26 cellular contexts compared by ENCODE assay signal in the genomic region with DNA sequence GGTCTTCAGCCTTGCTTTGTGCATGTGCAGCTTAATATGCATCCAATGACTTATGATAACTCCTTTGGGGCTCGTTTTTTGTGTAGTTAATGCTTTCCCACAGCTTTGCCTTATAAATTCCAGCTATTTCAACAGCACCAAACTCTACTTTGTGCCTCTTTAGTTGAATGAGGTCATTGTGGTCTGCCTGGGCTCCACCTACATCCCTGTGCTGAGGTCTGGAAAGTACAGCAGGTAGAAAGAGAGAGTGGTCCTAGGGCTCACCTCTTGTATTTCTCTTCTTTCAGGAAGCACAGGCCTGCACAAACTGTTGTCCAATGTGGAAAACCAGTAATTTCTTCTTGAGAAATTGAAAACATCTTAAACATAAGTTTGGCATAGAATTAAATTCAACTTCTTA.
"Had no signal": no experiment of that assay in that cellular context is flagged by ENCODE, and none has a peak within 500 bp of the region (broad histone marks: within the 10 kb centered on the region; RNA-seq: fewer than 3 reads in every experiment).

No MANE protein-coding gene starts in this region.

- H3K27ac Mint-ChIP-seq: activated CD4-positive, alpha-beta T cell treated with anti-CD3 and anti-CD28 coated beads, Interleukin-2, amount 10 ng/mL, durations not matched to agents 24 days and 14 days; activated CD8-positive, alpha-beta T cell treated with anti-CD3 and anti-CD28 coated beads for 36 hours; activated naive CD4-positive, alpha-beta T cell treated with anti-CD3 and anti-CD28 coated beads, Interleukin-2, amount 50 U/mL, for 72 hours; activated T-helper 17 cell treated with anti-CD3 and anti-CD28 coated beads, Interleukin-2, amount 50 U/mL, for 72 hours; effector memory CD8-positive, alpha-beta T cell; mesothelial cell of epicardium; naive B cell; nephron progenitor cell; T-helper 17 cell had no signal

- H3K9me3 Mint-ChIP-seq: activated CD4-positive, alpha-beta T cell treated with anti-CD3 and anti-CD28 coated beads, Interleukin-2, amount 10 ng/mL, durations not matched to agents 24 days and 14 days; activated CD8-positive, alpha-beta T cell treated with anti-CD3 and anti-CD28 coated beads for 36 hours; activated naive CD4-positive, alpha-beta T cell treated with anti-CD3 and anti-CD28 coated beads, Interleukin-2, amount 50 U/mL, for 72 hours; activated T-cell treated with anti-CD3 and anti-CD28 coated beads, Interleukin-2, amount 50 U/mL, for 4 hours; activated T-helper 17 cell treated with anti-CD3 and anti-CD28 coated beads, Interleukin-2, amount 50 U/mL, for 72 hours; effector memory CD8-positive, alpha-beta T cell; naive B cell; nephron progenitor cell had no signal

- H3K4me1 ChIP-seq: body of pancreas, esophagus muscularis mucosa, right lobe of liver, upper lobe of left lung, vagina had no signal

- H3K27me3 ChIP-seq: body of pancreas, cardiac muscle cell, esophagus muscularis mucosa, neutrophil, right lobe of liver, upper lobe of left lung, vagina had no signal

- H3K36me3 ChIP-seq: cardiac muscle cell, esophagus muscularis mucosa, neutrophil, right lobe of liver, thoracic aorta, upper lobe of left lung, vagina had no signal

- H3K9me3 ChIP-seq: body of pancreas, esophagus muscularis mucosa, neutrophil, right lobe of liver, thoracic aorta, upper lobe of left lung, vagina had no signal

- H3K27me3 Mint-ChIP-seq: activated CD4-positive, alpha-beta T cell treated with anti-CD3 and anti-CD28 coated beads, Interleukin-2, amount 10 ng/mL, durations not matched to agents 24 days and 14 days; activated CD8-positive, alpha-beta T cell treated with anti-CD3 and anti-CD28 coated beads for 36 hours; activated T-helper 17 cell treated with anti-CD3 and anti-CD28 coated beads, Interleukin-2, amount 50 U/mL, for 72 hours; effector memory CD8-positive, alpha-beta T cell; naive B cell; T-helper 17 cell had no signal

- ATAC-seq: activated CD8-positive, alpha-beta T cell treated with anti-CD3 and anti-CD28 coated beads for 36 hours; activated naive CD4-positive, alpha-beta T cell treated with anti-CD3 and anti-CD28 coated beads, Interleukin-2, amount 50 U/mL, for 72 hours; activated T-cell treated with anti-CD3 and anti-CD28 coated beads, Interleukin-2, amount 50 U/mL, for 4 hours; activated T-helper 17 cell treated with anti-CD3 and anti-CD28 coated beads, Interleukin-2, amount 50 U/mL, for 72 hours; body of pancreas; effector memory CD8-positive, alpha-beta T cell; left cardiac atrium; right lobe of liver; stimulated activated naive CD8-positive, alpha-beta T cell treated with anti-CD3 and anti-CD28 coated beads, Interleukin-15, Interleukin-2, amounts not matched to agents 100 U/mL and 50 U/mL, for 24 hours; T-helper 17 cell had no signal

- H3K27ac ChIP-seq: body of pancreas, cardiac muscle cell, esophagus muscularis mucosa, neutrophil, right lobe of liver, thoracic aorta, upper lobe of left lung, vagina had no signal

- H3K4me3 ChIP-seq: body of pancreas, cardiac muscle cell, esophagus muscularis mucosa, right lobe of liver, thoracic aorta, upper lobe of left lung, vagina had no signal

- DNase-seq: activated CD4-positive, alpha-beta T cell treated with anti-CD3 and anti-CD28 coated beads, Interleukin-2, amount 10 ng/mL, durations not matched to agents 24 days and 14 days; activated CD4-positive, CD25-positive, alpha-beta regulatory T cell treated with anti-CD3 and anti-CD28 coated beads, Interleukin-2, amount 50 U/mL, for 72 hours; activated CD8-positive, alpha-beta T cell treated with anti-CD3 and anti-CD28 coated beads for 36 hours; activated T-cell treated with anti-CD3 and anti-CD28 coated beads, Interleukin-2, amount 50 U/mL, for 4 hours; anterior cingulate cortex; body of pancreas; cortex of kidney; effector memory CD8-positive, alpha-beta T cell; foreskin melanocyte; left cardiac atrium; naive B cell; nephron progenitor cell; right lobe of liver; stimulated activated CD4-positive, alpha-beta T cell treated with anti-CD3 and anti-CD28 coated beads, Interleukin-4, amount 100 ng/mL, for 1 hour; stimulated activated naive CD8-positive, alpha-beta T cell treated with anti-CD3 and anti-CD28 coated beads, Interleukin-15, Interleukin-2, amounts not matched to agents 100 U/mL and 50 U/mL, for 24 hours; T-helper 17 cell; T1000; upper lobe of left lung had no signal

- H3K4me1 Mint-ChIP-seq: activated CD4-positive, alpha-beta T cell treated with anti-CD3 and anti-CD28 coated beads, Interleukin-2, amount 10 ng/mL, durations not matched to agents 24 days and 14 days; activated T-helper 17 cell treated with anti-CD3 and anti-CD28 coated beads, Interleukin-2, amount 50 U/mL, for 72 hours; naive B cell had no signal

- H3K4me3 Mint-ChIP-seq: activated CD4-positive, alpha-beta T cell treated with anti-CD3 and anti-CD28 coated beads, Interleukin-2, amount 10 ng/mL, durations not matched to agents 24 days and 14 days; activated CD8-positive, alpha-beta T cell treated with anti-CD3 and anti-CD28 coated beads for 36 hours; activated T-cell treated with anti-CD3 and anti-CD28 coated beads, Interleukin-2, amount 50 U/mL, for 4 hours; activated T-helper 17 cell treated with anti-CD3 and anti-CD28 coated beads, Interleukin-2, amount 50 U/mL, for 72 hours; effector memory CD8-positive, alpha-beta T cell; mesothelial cell of epicardium; naive B cell; nephron progenitor cell; T-helper 17 cell had no signal

- H3K36me3 Mint-ChIP-seq: activated naive CD4-positive, alpha-beta T cell treated with anti-CD3 and anti-CD28 coated beads, Interleukin-2, amount 50 U/mL, for 72 hours had no signal
